In genomic region chr1:103513720-103514119, GRCh38 we compare ENCODE assay signal across 17 cellular contexts.
"Had no signal": no experiment of that assay in that cellular context is flagged by ENCODE, and none has a peak within 500 bp of the region (broad histone marks: within the 10 kb centered on the region; RNA-seq: fewer than 3 reads in every experiment).

No MANE protein-coding gene starts in this region.

- DNase-seq: activated CD4-positive, alpha-beta memory T cell treated with anti-CD3 and anti-CD28 coated beads, Interleukin-2, amount 10 ng/mL, durations not matched to agents 7 days and 5 days; activated CD4-positive, alpha-beta T cell treated with anti-CD3 and anti-CD28 coated beads for 36 hours; activated gamma-delta T cell treated with Interleukin-2 at 50 U/mL for 16 hours; activated T-cell treated with anti-CD3 and anti-CD28 coated beads, Interleukin-2, amount 50 U/mL, for 48 hours; body of pancreas; cerebellar nuclear complex; esophagus squamous epithelium; kidney; left ventricle myocardium inferior; mesendoderm; nephron progenitor cell; stimulated activated CD4-positive, alpha-beta T cell treated with anti-CD3 and anti-CD28 coated beads, Interleukin-2, amount 100 ng/mL, for 48 hours; stimulated activated naive CD8-positive, alpha-beta T cell treated with anti-CD3 and anti-CD28 coated beads, Interleukin-15, Interleukin-2, amounts not matched to agents 100 U/mL and 50 U/mL, for 24 hours; T1000 had no signal

- H3K4me1 Mint-ChIP-seq: nephron progenitor cell had no signal

- H3K4me1 ChIP-seq: body of pancreas, esophagus squamous epithelium, gastroesophageal sphincter, left ventricle myocardium inferior had no signal

- H3K4me3 Mint-ChIP-seq: activated CD4-positive, alpha-beta memory T cell treated with anti-CD3 and anti-CD28 coated beads, Interleukin-2, amount 10 ng/mL, durations not matched to agents 7 days and 5 days; activated CD4-positive, alpha-beta T cell treated with anti-CD3 and anti-CD28 coated beads for 36 hours; nephron progenitor cell had no signal

- H3K4me3 ChIP-seq: body of pancreas, esophagus squamous epithelium, gastroesophageal sphincter, left ventricle myocardium inferior, thoracic aorta had no signal

- H3K36me3 ChIP-seq: esophagus squamous epithelium, gastroesophageal sphincter, thoracic aorta had no signal

- H3K27me3 ChIP-seq: body of pancreas, esophagus squamous epithelium, gastroesophageal sphincter had no signal

- ATAC-seq: activated CD4-positive, alpha-beta T cell treated with anti-CD3 and anti-CD28 coated beads for 36 hours; body of pancreas; gastroesophageal sphincter; stimulated activated naive CD8-positive, alpha-beta T cell treated with anti-CD3 and anti-CD28 coated beads, Interleukin-15, Interleukin-2, amounts not matched to agents 100 U/mL and 50 U/mL, for 24 hours had no signal

- H3K27ac ChIP-seq: body of pancreas, esophagus squamous epithelium, gastroesophageal sphincter, left ventricle myocardium inferior, thoracic aorta, VCaP had no signal

- H3K27me3 Mint-ChIP-seq: activated CD4-positive, alpha-beta memory T cell treated with anti-CD3 and anti-CD28 coated beads, Interleukin-2, amount 10 ng/mL, durations not matched to agents 7 days and 5 days; activated CD4-positive, alpha-beta T cell treated with anti-CD3 and anti-CD28 coated beads for 36 hours had no signal

- H3K9me3 ChIP-seq: body of pancreas, gastroesophageal sphincter, thoracic aorta had no signal

- H3K27ac Mint-ChIP-seq: activated CD4-positive, alpha-beta memory T cell treated with anti-CD3 and anti-CD28 coated beads, Interleukin-2, amount 10 ng/mL, durations not matched to agents 7 days and 5 days; activated CD4-positive, alpha-beta T cell treated with anti-CD3 and anti-CD28 coated beads for 36 hours; nephron progenitor cell had no signal
